Comparison of ENCODE assay signal across 12 cellular contexts in the genomic region with DNA sequence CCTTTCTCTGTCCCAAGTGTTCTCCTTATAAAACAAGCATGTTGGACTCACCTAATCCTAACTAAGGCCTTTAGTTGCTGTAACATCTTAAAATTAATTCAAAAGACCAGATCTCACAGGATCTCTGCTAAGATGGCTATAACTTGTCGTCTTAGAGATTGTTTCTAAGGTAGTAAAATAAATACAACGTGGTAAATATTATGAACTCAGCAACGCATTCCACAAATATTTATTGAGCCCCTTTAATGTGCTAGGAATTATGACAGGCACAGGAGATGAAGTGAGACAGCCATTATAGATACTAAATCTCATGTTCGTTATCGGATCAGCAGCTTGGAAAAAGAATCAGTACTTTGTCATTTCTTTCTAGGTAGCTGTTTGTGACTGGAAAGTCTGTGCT. TPM values are rescaled to one million over a fixed set of nuclear protein-coding genes. Genes with fewer than 3 reads are reported as not detected.
DNase-seq lines count a peak whose midpoint lies in the region; ATAC-seq and TF ChIP-seq lines count a peak whose summit lies in the region.
"Had no signal": no experiment of that assay in that cellular context is flagged by ENCODE, and none has a peak within 500 bp of the region (broad histone marks: within the 10 kb centered on the region; RNA-seq: fewer than 3 reads in every experiment).

No MANE protein-coding gene starts in this region.

- ATAC-seq in left cardiac atrium (no peak), HG03520 (IDR thresholded peaks at IDR 0.05; ENCODE audit: unreplicated experiment) (no peak)
- peak; percentile 24 for ATAC-seq in activated T-helper 17 cell treated with anti-CD3 and anti-CD28 coated beads, Interleukin-2, amount 50 U/mL, for 72 hours (replicated peaks)

- DNase-seq in right atrium auricular region (ENCODE audit: low spot score) (no peak), left cardiac atrium (no peak), mesothelial cell of epicardium (ENCODE audit: low spot score in 2 of 2, unreplicated experiment in 2 of 2) (no peak), hepatic stellate cell (ENCODE audit: low spot score) (no peak), GDM1 (lab: John Stamatoyannopoulos, UW) (no peak)
- DNase-seq in stimulated activated CD4-positive, alpha-beta T cell treated with anti-CD3 and anti-CD28 coated beads, Interleukin-4, amount 100 ng/mL, for 4 hours: no peak
- DNase-seq: activated CD4-positive, CD25-positive, alpha-beta regulatory T cell treated with anti-CD3 and anti-CD28 coated beads, Interleukin-2, amount 50 U/mL, for 72 hours; DMS153; erythroblast; NCI-H2029 had no signal

- no peaks in the 10 kb centered on the region for H3K36me3 Mint-ChIP-seq in activated T-helper 17 cell treated with anti-CD3 and anti-CD28 coated beads, Interleukin-2, amount 50 U/mL, for 72 hours (ENCODE audit: low read depth)
- H3K36me3 Mint-ChIP-seq in mesothelial cell of epicardium: no peaks in the 10 kb centered on the region

- H3K27ac Mint-ChIP-seq in activated T-helper 17 cell treated with anti-CD3 and anti-CD28 coated beads, Interleukin-2, amount 50 U/mL, for 72 hours: peak overlapping the region; percentile 81
- peak overlapping the region; percentile 92 for H3K27ac Mint-ChIP-seq in mesothelial cell of epicardium

- H3K27ac ChIP-seq in right atrium auricular region: peak overlapping the region; percentile 2 to 25

- no peak overlapping the region for H3K4me3 ChIP-seq in right atrium auricular region

- no peaks in the 10 kb centered on the region for H3K9me3 ChIP-seq in right atrium auricular region

- H3K4me3 Mint-ChIP-seq in activated T-helper 17 cell treated with anti-CD3 and anti-CD28 coated beads, Interleukin-2, amount 50 U/mL, for 72 hours: peak overlapping the region; percentile 78
- H3K4me3 Mint-ChIP-seq in mesothelial cell of epicardium: no peak overlapping the region

- intact Hi-C loops in left cardiac atrium (cut with DNase I): no loop called here

- no peaks in the 10 kb centered on the region for H3K9me3 Mint-ChIP-seq in activated T-helper 17 cell treated with anti-CD3 and anti-CD28 coated beads, Interleukin-2, amount 50 U/mL, for 72 hours
- H3K9me3 Mint-ChIP-seq in mesothelial cell of epicardium: peaks cover 8% of the 10 kb centered on the region

- no peaks in the 10 kb centered on the region for H3K27me3 ChIP-seq in right atrium auricular region

- no peaks in the 10 kb centered on the region for H3K36me3 ChIP-seq in right atrium auricular region

- H3K27me3 Mint-ChIP-seq in activated T-helper 17 cell treated with anti-CD3 and anti-CD28 coated beads, Interleukin-2, amount 50 U/mL, for 72 hours: no peaks in the 10 kb centered on the region
- H3K27me3 Mint-ChIP-seq in mesothelial cell of epicardium (ENCODE audit: low read depth): no peaks in the 10 kb centered on the region

- TF ChIP-seq CTCF in right atrium auricular region (IDR thresholded peaks at IDR 0.05) (no peak), mesothelial cell of epicardium (IDR thresholded peaks at IDR 0.05; ENCODE audit: unreplicated experiment) (no peak)

- H3K4me1 ChIP-seq in right atrium auricular region: peaks cover 0 to 20% of the 10 kb centered on the region in 2 donors

- peaks cover 46% of the 10 kb centered on the region for H3K4me1 Mint-ChIP-seq in activated T-helper 17 cell treated with anti-CD3 and anti-CD28 coated beads, Interleukin-2, amount 50 U/mL, for 72 hours
- peaks cover 39% of the 10 kb centered on the region for H3K4me1 Mint-ChIP-seq in mesothelial cell of epicardium

RNA-seq across cellular contexts. Expression of gene MCM3, which starts 20.8 kb away (rescaled TPM):
- 10 to 100 TPM; 18.5 to 20.8 TPM for total RNA-seq in right atrium auricular region
- 10 to 100 TPM; 27.2 to 28.4 TPM for total RNA-seq in left cardiac atrium
- 100 to 1,000 TPM; 141 to 247 TPM for total RNA-seq in activated T-helper 17 cell treated with anti-CD3 and anti-CD28 coated beads, Interleukin-2, amount 50 U/mL, for 72 hours
- total RNA-seq in mesothelial cell of epicardium: 71.4 to 74.5 TPM (median 71.6 TPM) in 3 replicates

RNA-seq across cellular contexts. Expression of gene PAQR8, which starts 56.6 kb away (rescaled TPM):
- total RNA-seq in right atrium auricular region: 1 to 10 TPM; 2.6 to 5.6 TPM
- total RNA-seq in left cardiac atrium: 1 to 10 TPM; 3.0 to 3.9 TPM
- 1 to 10 TPM; 5.7 to 9.2 TPM for total RNA-seq in activated T-helper 17 cell treated with anti-CD3 and anti-CD28 coated beads, Interleukin-2, amount 50 U/mL, for 72 hours
- 9.5 to 9.7 TPM (median 9.5 TPM) in 3 replicates for total RNA-seq in mesothelial cell of epicardium
